Comparison of ENCODE assay signal across 14 cellular contexts in genomic region chr2:25714740-25715139, GRCh38. TPM values are rescaled to one million over a fixed set of nuclear protein-coding genes. Genes with fewer than 3 reads are reported as not detected.
A peak's percentile ranks its signal among the peaks of the same experiment; 100 is the strongest.
DNase-seq lines count a peak whose midpoint lies in the region; ATAC-seq and TF ChIP-seq lines count a peak whose summit lies in the region.
"Had no signal": no experiment of that assay in that cellular context is flagged by ENCODE, and none has a peak within 500 bp of the region (broad histone marks: within the 10 kb centered on the region; RNA-seq: fewer than 3 reads in every experiment).

No MANE protein-coding gene starts in this region.

- ATAC-seq in GM18870 (IDR thresholded peaks at IDR 0.05; ENCODE audit: unreplicated experiment) (no peak), HG03095 (IDR thresholded peaks at IDR 0.05; ENCODE audit: unreplicated experiment) (no peak)

- POLR2A ChIA-PET in GM10248 (lab: Yijun Ruan, JAX) = no interaction called here

- CTCF ChIA-PET in GM10248 (lab: Yijun Ruan, JAX) = interaction anchor here (1.6 to 6.5 kb wide), 2 partner anchors 15 to 50 kb away, joined by 3 to 31 read pairs; no protein-coding TSS in a partner anchor

- peak; percentile 21 for DNase-seq in A172 (ENCODE audit: low spot score)
- DNase-seq in EL = peak; percentile 25
- peak; percentile 16 for DNase-seq in NCI-H460 (ENCODE audit: extremely low read depth, low read depth)
- peak; percentile 40 for DNase-seq in cerebellar cortex (ENCODE audit: low spot score)
- no peak for DNase-seq in NCI-H526 treated with DMSO at 0.1 percent for 48 hours (lab: John Stamatoyannopoulos, UW)
- DNase-seq in GM10248 (ENCODE audit: extremely low spot score) = no peak
- DNase-seq: activated CD4-positive, alpha-beta memory T cell treated with anti-CD3 and anti-CD28 coated beads for 36 hours; CD4-positive, CD25-positive, alpha-beta regulatory T cell; NCI-H510A treated with DMSO at 0.1 percent for 48 hours; ovary; stimulated activated CD4-positive, alpha-beta T cell treated with anti-CD3 and anti-CD28 coated beads, Interleukin-2, amount 100 ng/mL, for 24 hours; stimulated activated naive CD4-positive, alpha-beta T cell had no signal

- TF ChIP-seq CTCF in GM10248 (IDR thresholded peaks at IDR 0.05; ENCODE audit: control extremely low read depth, extremely low read depth, low read depth, missing control alignments) = no peak

RNA-seq across cellular contexts. Expression of gene DTNB, which starts 41.4 kb away (rescaled TPM):
- 7.7 and 11.1 TPM in 2 replicates for total RNA-seq in A172 (2014; rRNA removed; shearing (Covaris generic))
- 10.4 and 10.7 TPM in 2 replicates for total RNA-seq in NCI-H460 (2014; rRNA removed; shearing (Covaris generic))
- polyA plus RNA-seq in NCI-H460 (2014; cell fraction: nucleus; rRNA removed) = 10.7 and 173 TPM in 2 replicates

Comparison
In these comparisons a context has a peak if more than half of its experiments do, and no peak if none do; other contexts are left out.
1. DNase-seq: peak in A172 (single experiment), EL (single experiment), NCI-H460 (single experiment) and cerebellar cortex (single experiment); none in NCI-H526 treated with DMSO at 0.1 percent for 48 hours (single experiment) and GM10248 (single experiment).